In genomic region chr3:114597012-114597411, GRCh38 we compare ENCODE assay signal across 19 cellular contexts.
DNase-seq lines count a peak whose midpoint lies in the region; ATAC-seq and TF ChIP-seq lines count a peak whose summit lies in the region.
"Had no signal": no experiment of that assay in that cellular context is flagged by ENCODE, and none has a peak within 500 bp of the region (broad histone marks: within the 10 kb centered on the region; RNA-seq: fewer than 3 reads in every experiment).

No MANE protein-coding gene starts in this region.

- no peak overlapping the region for H3K27ac ChIP-seq in brain microvascular endothelial cell
- H3K27ac ChIP-seq: epithelial cell of prostate, left lung, PC-9 had no signal

- no peaks in the 10 kb centered on the region for H3K36me3 ChIP-seq in brain microvascular endothelial cell (replicated peaks)
- H3K36me3 ChIP-seq: left lung had no signal

- TF ChIP-seq CTCF in HFFc6 (IDR thresholded peaks at IDR 0.05), result peak; percentile 45
- peak; percentile 28 for TF ChIP-seq CTCF in brain microvascular endothelial cell (IDR thresholded peaks at IDR 0.05; ENCODE audit: low read depth, low read length, missing control alignments)

- H3K27me3 ChIP-seq in brain microvascular endothelial cell (replicated peaks), result no peaks in the 10 kb centered on the region
- H3K27me3 ChIP-seq: left lung had no signal

- H3K27me3 Mint-ChIP-seq in HFFc6 (ENCODE audit: insufficient read depth), result no peaks in the 10 kb centered on the region
- H3K27me3 Mint-ChIP-seq: activated CD4-positive, alpha-beta T cell treated with anti-CD3 and anti-CD28 coated beads, Interleukin-2, amount 10 ng/mL, durations not matched to agents 7 days and 5 days; activated naive CD8-positive, alpha-beta T cell treated with anti-CD3 and anti-CD28 coated beads, Interleukin-2, amount 10 ng/mL, durations not matched to agents 7 days and 5 days; naive thymus-derived CD4-positive, alpha-beta T cell had no signal

- no peak overlapping the region for H3K4me3 ChIP-seq in brain microvascular endothelial cell (ENCODE audit: low read depth, low read length)
- H3K4me3 ChIP-seq: left lung, PC-9 had no signal

- peak; percentile 12 for DNase-seq in DMS 273 treated with DMSO at 0.1 percent for 48 hours (lab: John Stamatoyannopoulos, UW)
- DNase-seq in HFFc6, result no peak
- no peak for DNase-seq in brain microvascular endothelial cell
- DNase-seq in left lobe of liver (ENCODE audit: low spot score), result no peak
- DNase-seq in activated CD4-positive, alpha-beta T cell treated with anti-CD3 and anti-CD28 coated beads for 4 hours, result no peak
- DNase-seq in NCI-H2171 treated with DMSO at 0.1 percent for 48 hours (lab: John Stamatoyannopoulos, UW), result no peak
- no peak for DNase-seq in ecto neural progenitor cell (ENCODE audit: low spot score)
- no peak for DNase-seq in stimulated activated naive CD8-positive, alpha-beta T cell treated with anti-CD3 and anti-CD28 coated beads, Interleukin-15, Interleukin-2, amounts not matched to agents 100 U/mL and 50 U/mL, for 24 hours
- DNase-seq: activated CD4-positive, alpha-beta T cell treated with anti-CD3 and anti-CD28 coated beads, Interleukin-2, amount 10 ng/mL, durations not matched to agents 7 days and 5 days; activated naive CD8-positive, alpha-beta T cell treated with anti-CD3 and anti-CD28 coated beads, Interleukin-2, amount 10 ng/mL, durations not matched to agents 7 days and 5 days; activated T-cell treated with anti-CD3 and anti-CD28 coated beads, Interleukin-2, amount 50 U/mL, for 1 hour; left lung; naive thymus-derived CD4-positive, alpha-beta T cell; PC-9; stimulated activated CD4-positive, alpha-beta T cell treated with anti-CD3 and anti-CD28 coated beads, Interleukin-4, amount 100 ng/mL, for 4 hours; T-helper 2 cell; trophoblast cell had no signal

- ATAC-seq in left lobe of liver, result peak; percentile 19
- ATAC-seq in stimulated activated naive CD8-positive, alpha-beta T cell treated with anti-CD3 and anti-CD28 coated beads, Interleukin-15, Interleukin-2, amounts not matched to agents 100 U/mL and 50 U/mL, for 24 hours, result no peak
- ATAC-seq: left lung; naive thymus-derived CD4-positive, alpha-beta T cell; sciatic nerve had no signal

- in situ Hi-C loops in brain microvascular endothelial cell (cut with HindIII; ENCODE audit: low pct_ligation_motif_present, low sequenced_read_pairs), result no loop called here

- H3K4me3 Mint-ChIP-seq in HFFc6, result no peak overlapping the region
- H3K4me3 Mint-ChIP-seq: activated CD4-positive, alpha-beta T cell treated with anti-CD3 and anti-CD28 coated beads, Interleukin-2, amount 10 ng/mL, durations not matched to agents 7 days and 5 days; activated naive CD8-positive, alpha-beta T cell treated with anti-CD3 and anti-CD28 coated beads, Interleukin-2, amount 10 ng/mL, durations not matched to agents 7 days and 5 days; naive thymus-derived CD4-positive, alpha-beta T cell had no signal

- H3K9me3 Mint-ChIP-seq in HFFc6, result no peaks in the 10 kb centered on the region
- H3K9me3 Mint-ChIP-seq: activated CD4-positive, alpha-beta T cell treated with anti-CD3 and anti-CD28 coated beads, Interleukin-2, amount 10 ng/mL, durations not matched to agents 7 days and 5 days; activated naive CD8-positive, alpha-beta T cell treated with anti-CD3 and anti-CD28 coated beads, Interleukin-2, amount 10 ng/mL, durations not matched to agents 7 days and 5 days; naive thymus-derived CD4-positive, alpha-beta T cell had no signal

- no peak overlapping the region for H3K27ac Mint-ChIP-seq in HFFc6
- H3K27ac Mint-ChIP-seq: activated CD4-positive, alpha-beta T cell treated with anti-CD3 and anti-CD28 coated beads, Interleukin-2, amount 10 ng/mL, durations not matched to agents 7 days and 5 days; activated naive CD8-positive, alpha-beta T cell treated with anti-CD3 and anti-CD28 coated beads, Interleukin-2, amount 10 ng/mL, durations not matched to agents 7 days and 5 days; naive thymus-derived CD4-positive, alpha-beta T cell had no signal

- peaks cover 5% of the 10 kb centered on the region; the same call in 1 of the 2 replicates for H3K36me3 Mint-ChIP-seq in HFFc6 (ENCODE audit: low read depth)

- H3K4me1 Mint-ChIP-seq in HFFc6 (ENCODE audit: low read depth), result peaks cover 24% of the 10 kb centered on the region
- H3K4me1 Mint-ChIP-seq: activated CD4-positive, alpha-beta T cell treated with anti-CD3 and anti-CD28 coated beads, Interleukin-2, amount 10 ng/mL, durations not matched to agents 7 days and 5 days; activated naive CD8-positive, alpha-beta T cell treated with anti-CD3 and anti-CD28 coated beads, Interleukin-2, amount 10 ng/mL, durations not matched to agents 7 days and 5 days had no signal
